ENCODE assay signal across 8 cellular contexts in genomic region chr22:36546092-36546804, GRCh38. TPM values are rescaled to one million over a fixed set of nuclear protein-coding genes. Genes with fewer than 3 reads are reported as not detected.
DNase-seq lines count a peak whose midpoint lies in the region; ATAC-seq and TF ChIP-seq lines count a peak whose summit lies in the region.

No MANE protein-coding gene starts in this region.

- H2BK12ac ChIP-seq in H9 (ENCODE audit: insufficient read length, low read depth, low read length) = no peak overlapping the region

- no peak overlapping the region for H3K23ac ChIP-seq in H9 (ENCODE audit: insufficient read length, low read depth, low read length)

- no peak for TF ChIP-seq POLR2A in lower leg skin (IDR thresholded peaks at IDR 0.05)

- H2BK20ac ChIP-seq in H9 (ENCODE audit: low read depth, low read length, poor library complexity, severe bottlenecking) = no peak overlapping the region

- H3K4me1 ChIP-seq in H9 (ENCODE audit: insufficient read depth, low read length) (peaks cover 3% of the 10 kb centered on the region), iPS DF 6.9 (ENCODE audit: control insufficient read depth, insufficient read depth, low read length) (0 out of 2 replicates have a peak, but pooled peaks cover 2% of the 10 kb centered on the region)

- peak overlapping the region in 1 of 2 experiments; percentile 39; a peak in 3 of 5 replicates for H3K4me3 Mint-ChIP-seq in H9

- H2BK15ac ChIP-seq in H9 (ENCODE audit: low read depth, low read length) = no peak overlapping the region

- H3K27ac ChIP-seq in H9 (ENCODE audit: insufficient read length, low read depth, low read length) = no peak overlapping the region
- no peak overlapping the region for H3K27ac ChIP-seq in iPS DF 6.9 (ENCODE audit: low read length)

- H3K4me1 Mint-ChIP-seq in H9 = peaks cover 15 to 23% of the 10 kb centered on the region in 2 experiments

- no peaks in the 10 kb centered on the region for H3K9me3 Mint-ChIP-seq in H9

- H3K27ac Mint-ChIP-seq in H9 = peak overlapping the region in 2 of 3 experiments; percentile 7 to 40; a peak in 1 of 7 replicates

- H3K56ac ChIP-seq in H9 (ENCODE audit: insufficient read length, low read depth, low read length) = no peak overlapping the region

- no peak overlapping the region for H3K18ac ChIP-seq in H9 (ENCODE audit: insufficient read length, low read depth, low read length)

- no peaks in the 10 kb centered on the region for H3K23me2 ChIP-seq in H9 (ENCODE audit: insufficient read length, low read depth, low read length, poor library complexity, severe bottlenecking)

- no peak overlapping the region for H2AK5ac ChIP-seq in H9 (ENCODE audit: insufficient read length, low read length)

- intact Hi-C loops in lower leg skin (cut with DNase I; ENCODE audit: low total_unique reads) = loop anchor here (10.0 kb wide), 1 partner anchor 229 kb away; the partner anchor contains the start of gene IFT27

- WGBS in H9 (ENCODE audit: extremely low coverage, insufficient read length, low lambda C conversion rate) = no CpG with 5 or more reads among the region's 23 CpGs
- no CpG with 5 or more reads among the region's 23 CpGs for WGBS in iPS DF 6.9 (ENCODE audit: insufficient coverage, insufficient read length)
- WGBS in lower leg skin, 2 donors = 24 to 25% methylated on average over 23 of the region's 23 CpGs

- no peaks in the 10 kb centered on the region for H4K20me1 ChIP-seq in H9 (ENCODE audit: control insufficient read depth, insufficient read depth, insufficient read length)

- no peak overlapping the region for H2AFZ ChIP-seq in H9 (ENCODE audit: low read length)

- H3K9ac ChIP-seq in H9 (ENCODE audit: extremely low read depth, insufficient read length, low read length) = no peak overlapping the region

- H2BK120ac ChIP-seq in H9 (ENCODE audit: low read depth, low read length, poor library complexity, severe bottlenecking) = no peak overlapping the region

- peaks cover 27% of the 10 kb centered on the region for H3K27me3 Mint-ChIP-seq in H9 (ENCODE audit: low read depth)

- H2BK5ac ChIP-seq in H9 (ENCODE audit: insufficient read length, low read length) = no peak overlapping the region

- H3K27me3 ChIP-seq in H9 (ENCODE audit: insufficient read depth, low read length) (peaks cover 3% of the 10 kb centered on the region; the same call in 1 of the 2 replicates), iPS DF 6.9 (ENCODE audit: control insufficient read depth, insufficient read depth, low read length) (no peaks in the 10 kb centered on the region)

- H3T11ph ChIP-seq in H9 (ENCODE audit: low read length) = no peak overlapping the region

- no peak overlapping the region for H3K4me2 ChIP-seq in H9 (ENCODE audit: insufficient read depth, insufficient read length, low read length)

- H3K79me2 ChIP-seq in H9 (ENCODE audit: insufficient read depth, low read length) = no peaks in the 10 kb centered on the region

- H3K36me3 ChIP-seq in iPS DF 6.9 (ENCODE audit: control insufficient read depth, insufficient read depth, low read length) = no peaks in the 10 kb centered on the region

- H3K79me1 ChIP-seq in H9 (ENCODE audit: insufficient read depth, low read depth, low read length, poor library complexity, severe bottlenecking) = no peaks in the 10 kb centered on the region

- H4K91ac ChIP-seq in H9 (ENCODE audit: insufficient read length, low read depth, low read length) = no peak overlapping the region

- DNase-seq in CD1c-positive myeloid dendritic cell (ENCODE audit: extremely low spot score) (peak; percentile 68), H9 (peak; percentile 84), NOMO-1 treated with dmso at 0.1 percent for 144 hours (lab: John Stamatoyannopoulos, UW; ENCODE audit: unreplicated experiment) (peak; percentile 72), amniotic epithelial cell (ENCODE audit: low read depth) (peak; percentile 51), iPS DF 6.9 (ENCODE audit: low read depth, low spot score) (peak; percentile 57), lower leg skin (ENCODE audit: low spot score in 2 of 2) (no peak)
- peak; percentile 60 for DNase-seq in stimulated activated CD8-positive, alpha-beta memory T cell treated with anti-CD3 and anti-CD28 coated beads, Interleukin-4, amount 100 ng/mL, for 48 hours

- H3K36me3 Mint-ChIP-seq in H9 (ENCODE audit: insufficient read depth in 1 of 3, low read depth in 3 of 3) = no peaks in the 10 kb centered on the region

- no peak overlapping the region for H3K4ac ChIP-seq in H9 (ENCODE audit: low read depth, low read length)

- no peak overlapping the region for H3K4me3 ChIP-seq in iPS DF 6.9 (ENCODE audit: low read length)
- H3K4me3 ChIP-seq in lower leg skin (ENCODE audit: low read depth, poor library complexity, severe bottlenecking) = no peak overlapping the region

- H3K9me3 ChIP-seq in H9 (ENCODE audit: control insufficient read depth, low read depth, low read length) (no peaks in the 10 kb centered on the region), iPS DF 6.9 (ENCODE audit: control insufficient read depth, insufficient read depth, low read length) (no peaks in the 10 kb centered on the region)

- TF ChIP-seq CTCF in H9 (conservative IDR thresholded peaks at IDR 0.05) (peak; percentile 90), lower leg skin (IDR thresholded peaks at IDR 0.05) (no peak)

- H4K8ac ChIP-seq in H9 (replicated peaks; ENCODE audit: insufficient read length, low read depth, low read length) = no peak overlapping the region

- H4K5ac ChIP-seq in H9 (ENCODE audit: insufficient read length, low read depth, low read length) = no peak overlapping the region

- ATAC-seq in GM21529 (IDR thresholded peaks at IDR 0.05; ENCODE audit: unreplicated experiment) = no peak

- H3K14ac ChIP-seq in H9 (ENCODE audit: insufficient read depth, low read length) = no peak overlapping the region

RNA-seq across cellular contexts. Expression of gene EIF3D, which starts 17.3 kb away (rescaled TPM):
- total RNA-seq in H9 (2021) = 189 and 198 TPM in 2 replicates
- total RNA-seq in lower leg skin = 100 to 1,000 TPM; 305 to 489 (median 386) TPM

RNA-seq across cellular contexts. Expression of gene FOXRED2, which starts 39.4 kb away (rescaled TPM):
- total RNA-seq in H9 (2021) (31.3 and 34.4 TPM in 2 replicates), lower leg skin (10 to 100 TPM in 3 of 4 donors, 1 to 10 TPM in 1; 9.1 to 18.5 (median 14.6) TPM)

Comparison
In these comparisons a context has a peak if more than half of its experiments do, and no peak if none do; other contexts are left out.
1. DNase-seq: peak in CD1c-positive myeloid dendritic cell (single experiment), H9 (single experiment), NOMO-1 treated with dmso at 0.1 percent for 144 hours (single experiment), amniotic epithelial cell (single experiment), iPS DF 6.9 (single experiment) and stimulated activated CD8-positive, alpha-beta memory T cell treated with anti-CD3 and anti-CD28 coated beads, Interleukin-4, amount 100 ng/mL, for 48 hours (single experiment); none in lower leg skin (0 of 2).